21 cellular contexts compared by ENCODE assay signal in the genomic region with DNA sequence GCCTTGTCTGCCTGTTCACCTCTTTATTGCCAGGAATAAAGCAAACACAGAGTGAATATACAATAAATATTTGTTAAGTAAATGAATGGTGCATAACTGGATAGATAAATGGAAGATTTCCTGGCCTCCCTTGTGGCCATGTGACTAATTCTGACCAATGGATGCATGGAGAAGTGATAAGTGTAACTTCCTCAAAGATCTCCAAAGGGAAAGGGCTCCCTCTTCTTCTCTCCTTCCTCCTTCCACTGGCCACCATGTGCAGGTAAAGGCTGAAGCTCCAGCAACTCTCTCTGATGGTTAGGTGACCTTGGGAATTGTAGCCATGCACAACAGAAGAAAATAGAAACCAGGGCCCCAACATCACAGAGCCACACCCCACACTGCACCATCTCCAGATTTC.
"Had no signal": no experiment of that assay in that cellular context is flagged by ENCODE, and none has a peak within 500 bp of the region (broad histone marks: within the 10 kb centered on the region; RNA-seq: fewer than 3 reads in every experiment).

No MANE protein-coding gene starts in this region.

- H3K27ac ChIP-seq: adrenal gland, KMS-11, PC-9 had no signal

- H2AFZ ChIP-seq: PC-9 had no signal

- DNase-seq: activated CD4-positive, alpha-beta T cell treated with anti-CD3 and anti-CD28 coated beads for 36 hours; activated CD4-positive, CD25-positive, alpha-beta regulatory T cell; activated CD8-positive, alpha-beta memory T cell treated with anti-CD3 and anti-CD28 coated beads, Interleukin-2, amount 50 U/mL, for 48 hours; activated CD8-positive, alpha-beta T cell treated with anti-CD3 and anti-CD28 coated beads, Interleukin-2, amount 10 ng/mL, durations not matched to agents 7 days and 5 days; activated naive CD4-positive, alpha-beta T cell treated with anti-CD3 and anti-CD28 coated beads, Interleukin-2, amount 50 U/mL, for 16 hours; activated naive CD8-positive, alpha-beta T cell treated with anti-CD3 and anti-CD28 coated beads, Interleukin-2, amount 10 ng/mL, durations not matched to agents 7 days and 5 days; activated T-cell treated with anti-CD3 and anti-CD28 coated beads, Interleukin-2, amount 50 U/mL, for 1 hour; adrenal gland; anterior cingulate cortex; caudate nucleus; MM.1S; NCI-H1105; NCI-H1436; NCI-H1694 treated with DMSO at 0.1 percent for 48 hours; NCI-H2029 treated with DMSO at 0.1 percent for 48 hours; NCI-H345; NCI-H510A; PC-9; SHP77 treated with DMSO at 0.1 percent for 48 hours had no signal

- H3K9ac ChIP-seq: KMS-11 had no signal

- H3K36me3 Mint-ChIP-seq: activated naive CD8-positive, alpha-beta T cell treated with anti-CD3 and anti-CD28 coated beads, Interleukin-2, amount 10 ng/mL, durations not matched to agents 7 days and 5 days had no signal

- H3K36me3 ChIP-seq: adrenal gland had no signal

- H3K4me2 ChIP-seq: KMS-11, PC-9 had no signal

- H3K9me3 ChIP-seq: adrenal gland had no signal

- H3K9me3 Mint-ChIP-seq: activated naive CD8-positive, alpha-beta T cell treated with anti-CD3 and anti-CD28 coated beads, Interleukin-2, amount 10 ng/mL, durations not matched to agents 7 days and 5 days; T-helper 1 cell treated with Interleukin-12 subunit alpha and Interleukin-12 subunit beta and Interleukin-4 antibody, amounts not matched to agents 30 μg/mL and 1 μg/mL, for 36 hours had no signal

- H3K4me1 Mint-ChIP-seq: activated CD4-positive, alpha-beta T cell treated with anti-CD3 and anti-CD28 coated beads for 36 hours; activated naive CD8-positive, alpha-beta T cell treated with anti-CD3 and anti-CD28 coated beads, Interleukin-2, amount 10 ng/mL, durations not matched to agents 7 days and 5 days had no signal

- H3K27me3 ChIP-seq: adrenal gland had no signal

- H3K4me3 Mint-ChIP-seq: activated CD4-positive, alpha-beta T cell treated with anti-CD3 and anti-CD28 coated beads for 36 hours; activated CD8-positive, alpha-beta T cell treated with anti-CD3 and anti-CD28 coated beads, Interleukin-2, amount 10 ng/mL, durations not matched to agents 7 days and 5 days; activated naive CD8-positive, alpha-beta T cell treated with anti-CD3 and anti-CD28 coated beads, Interleukin-2, amount 10 ng/mL, durations not matched to agents 7 days and 5 days; T-helper 1 cell treated with Interleukin-12 subunit alpha and Interleukin-12 subunit beta and Interleukin-4 antibody, amounts not matched to agents 30 μg/mL and 1 μg/mL, for 36 hours had no signal

- H3K27ac Mint-ChIP-seq: activated CD4-positive, alpha-beta T cell treated with anti-CD3 and anti-CD28 coated beads for 36 hours; activated CD8-positive, alpha-beta T cell treated with anti-CD3 and anti-CD28 coated beads, Interleukin-2, amount 10 ng/mL, durations not matched to agents 7 days and 5 days; activated naive CD8-positive, alpha-beta T cell treated with anti-CD3 and anti-CD28 coated beads, Interleukin-2, amount 10 ng/mL, durations not matched to agents 7 days and 5 days; T-helper 1 cell treated with Interleukin-12 subunit alpha and Interleukin-12 subunit beta and Interleukin-4 antibody, amounts not matched to agents 30 μg/mL and 1 μg/mL, for 36 hours had no signal

- H3K4me3 ChIP-seq: adrenal gland, PC-9 had no signal

- H3K4me1 ChIP-seq: adrenal gland had no signal

- ATAC-seq: activated CD4-positive, alpha-beta T cell treated with anti-CD3 and anti-CD28 coated beads for 36 hours; activated CD8-positive, alpha-beta T cell treated with anti-CD3 and anti-CD28 coated beads, Interleukin-2, amount 10 ng/mL, durations not matched to agents 7 days and 5 days had no signal
